In the genomic region with DNA sequence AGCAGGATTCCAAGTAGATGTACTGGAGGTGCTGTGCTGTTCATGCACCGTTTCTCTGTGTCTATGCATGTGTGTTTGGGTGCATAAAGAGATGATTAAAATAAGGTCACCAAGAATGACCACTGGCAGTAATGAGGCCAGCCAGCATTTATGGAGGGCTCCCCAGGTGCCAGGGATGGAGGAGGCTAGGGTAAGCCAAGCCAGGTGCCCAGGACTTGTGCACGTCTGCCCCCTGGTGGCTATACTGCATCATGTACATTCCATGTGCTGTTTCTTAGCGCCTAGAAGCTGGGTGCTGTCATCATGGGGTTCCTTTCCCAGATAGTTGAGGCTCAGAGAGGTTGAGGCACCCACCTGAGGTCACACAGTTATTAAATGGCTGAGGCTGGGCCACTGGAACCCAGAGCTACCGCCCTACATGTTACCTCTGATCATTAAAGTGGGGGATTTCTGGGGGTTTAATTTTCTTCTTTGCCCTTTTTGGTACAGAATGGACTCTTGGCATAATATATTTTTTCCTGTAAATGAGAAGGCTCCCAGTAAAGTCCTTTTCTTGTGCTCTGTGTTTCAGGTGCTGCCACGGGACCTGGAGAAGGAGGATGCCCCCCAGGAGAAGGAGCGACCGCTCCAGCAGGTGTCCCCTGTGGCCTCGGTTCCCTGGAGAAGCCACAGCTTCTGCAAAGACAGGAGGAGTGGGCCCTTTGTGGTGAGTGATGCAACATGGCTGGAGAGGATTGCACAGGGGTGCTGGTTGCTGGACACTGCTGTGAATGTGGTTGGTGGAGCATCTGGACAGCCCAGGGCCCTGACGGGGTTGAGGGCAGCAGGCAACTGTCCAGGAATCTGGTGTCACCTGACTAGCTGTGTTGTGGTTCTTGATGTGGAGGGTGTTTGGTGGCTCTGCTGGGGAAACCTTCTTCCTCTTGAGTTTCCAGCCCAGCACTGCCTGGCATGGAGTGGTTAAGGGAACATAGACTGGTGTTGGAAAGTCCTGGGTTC, we compare ENCODE assay signal across 1 cellular context.
TF ChIP-seq lines count a peak whose summit lies in the region.

No MANE protein-coding gene starts in this region.

TF ChIP-seq in HepG2, 621 proteins besides CTCF, POLR2A, EP300 and RAD21 (continued from another document):
- TF ChIP-seq, protein P1, sequence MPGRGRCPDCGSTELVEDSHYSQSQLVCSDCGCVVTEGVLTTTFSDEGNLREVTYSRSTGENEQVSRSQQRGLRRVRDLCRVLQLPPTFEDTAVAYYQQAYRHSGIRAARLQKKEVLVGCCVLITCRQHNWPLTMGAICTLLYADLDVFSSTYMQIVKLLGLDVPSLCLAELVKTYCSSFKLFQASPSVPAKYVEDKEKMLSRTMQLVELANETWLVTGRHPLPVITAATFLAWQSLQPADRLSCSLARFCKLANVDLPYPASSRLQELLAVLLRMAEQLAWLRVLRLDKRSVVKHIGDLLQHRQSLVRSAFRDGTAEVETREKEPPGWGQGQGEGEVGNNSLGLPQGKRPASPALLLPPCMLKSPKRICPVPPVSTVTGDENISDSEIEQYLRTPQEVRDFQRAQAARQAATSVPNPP (CRISPR knock-in tag; IDR thresholded peaks at IDR 0.05) = no peak
- TF ChIP-seq ZKSCAN8 (CRISPR knock-in tag; IDR thresholded peaks at IDR 0.05; ENCODE audit: borderline replicate concordance) (peak; percentile 69; the same call in 1 of the 2 replicates), MIER3 (CRISPR knock-in tag; IDR thresholded peaks at IDR 0.05; ENCODE audit: borderline replicate concordance) (peak; percentile 39; the same call in 1 of the 2 replicates), ZNF768 (CRISPR knock-in tag; IDR thresholded peaks at IDR 0.05) (peak; percentile 86), ZBTB1 (CRISPR knock-in tag; IDR thresholded peaks at IDR 0.05; ENCODE audit: borderline replicate concordance) (no peak), ZZZ3 (CRISPR knock-in tag; IDR thresholded peaks at IDR 0.05; ENCODE audit: borderline replicate concordance) (no peak), MXI1 (IDR thresholded peaks at IDR 0.05; ENCODE audit: borderline replicate concordance, low read depth, low read length) (peak; percentile 16; the same call in 1 of the 3 replicates), THAP11 (CRISPR knock-in tag; IDR thresholded peaks at IDR 0.05) (peak; percentile 48; the same call in 1 of the 2 replicates), NR2C2 (CRISPR knock-in tag; IDR thresholded peaks at IDR 0.05; ENCODE audit: borderline replicate concordance) (peak; percentile 26; the same call in 1 of the 2 replicates), YEATS4 (CRISPR knock-in tag; IDR thresholded peaks at IDR 0.05; ENCODE audit: borderline replicate concordance) (no peak), ZNF354B (CRISPR knock-in tag; IDR thresholded peaks at IDR 0.05) (no peak)
- TF ChIP-seq, protein P2, sequence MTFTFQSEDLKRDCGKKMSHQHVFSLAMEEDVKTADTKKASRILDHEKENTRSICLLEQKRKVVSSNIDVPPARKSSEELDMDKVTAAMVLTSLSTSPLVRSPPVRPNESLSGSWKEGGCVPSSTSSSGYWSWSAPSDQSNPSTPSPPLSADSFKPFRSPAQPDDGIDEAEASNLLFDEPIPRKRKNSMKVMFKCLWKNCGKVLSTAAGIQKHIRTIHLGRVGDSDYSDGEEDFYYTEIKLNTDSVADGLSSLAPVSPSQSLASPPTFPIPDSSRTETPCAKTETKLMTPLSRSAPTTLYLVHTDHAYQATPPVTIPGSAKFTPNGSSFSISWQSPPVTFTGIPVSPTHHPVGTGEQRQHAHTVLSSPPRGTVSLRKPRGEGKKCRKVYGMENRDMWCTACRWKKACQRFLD (CRISPR knock-in tag; IDR thresholded peaks at IDR 0.05; ENCODE audit: borderline replicate concordance) = no peak
- TF ChIP-seq, protein P3, sequence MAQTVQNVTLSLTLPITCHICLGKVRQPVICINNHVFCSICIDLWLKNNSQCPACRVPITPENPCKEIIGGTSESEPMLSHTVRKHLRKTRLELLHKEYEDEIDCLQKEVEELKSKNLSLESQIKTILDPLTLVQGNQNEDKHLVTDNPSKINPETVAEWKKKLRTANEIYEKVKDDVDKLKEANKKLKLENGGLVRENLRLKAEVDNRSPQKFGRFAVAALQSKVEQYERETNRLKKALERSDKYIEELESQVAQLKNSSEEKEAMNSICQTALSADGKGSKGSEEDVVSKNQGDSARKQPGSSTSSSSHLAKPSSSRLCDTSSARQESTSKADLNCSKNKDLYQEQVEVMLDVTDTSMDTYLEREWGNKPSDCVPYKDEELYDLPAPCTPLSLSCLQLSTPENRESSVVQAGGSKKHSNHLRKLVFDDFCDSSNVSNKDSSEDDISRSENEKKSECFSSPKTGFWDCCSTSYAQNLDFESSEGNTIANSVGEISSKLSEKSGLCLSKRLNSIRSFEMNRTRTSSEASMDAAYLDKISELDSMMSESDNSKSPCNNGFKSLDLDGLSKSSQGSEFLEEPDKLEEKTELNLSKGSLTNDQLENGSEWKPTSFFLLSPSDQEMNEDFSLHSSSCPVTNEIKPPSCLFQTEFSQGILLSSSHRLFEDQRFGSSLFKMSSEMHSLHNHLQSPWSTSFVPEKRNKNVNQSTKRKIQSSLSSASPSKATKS (CRISPR knock-in tag; IDR thresholded peaks at IDR 0.05) = no peak
TF ChIP-seq in HepG2: peak in this region for 15.
